In genomic region chr19:54206831-54207177, GRCh38 we compare ENCODE assay signal across 2 cellular contexts.
TF ChIP-seq lines count a peak whose summit lies in the region.

No MANE protein-coding gene starts in this region.

TF ChIP-seq in liver, 16 proteins besides CTCF, POLR2A, EP300 and RAD21:
- TF ChIP-seq REST (IDR thresholded peaks at IDR 0.05) (no peak), SP1 (IDR thresholded peaks at IDR 0.05) (no peak), TAF1 (conservative IDR thresholded peaks at IDR 0.05) (no peak), RXRA (IDR thresholded peaks at IDR 0.05) (no peak), JUND (IDR thresholded peaks at IDR 0.05) (no peak), GABPA (IDR thresholded peaks at IDR 0.05 in 1 of 2, conservative IDR thresholded peaks at IDR 0.05 in 1 of 2) (no peak), ATF3 (IDR thresholded peaks at IDR 0.05) (no peak), MAX (IDR thresholded peaks at IDR 0.05) (no peak), FOXA2 (IDR thresholded peaks at IDR 0.05) (no peak), ZBTB33 (IDR thresholded peaks at IDR 0.05) (no peak), HNF4G (IDR thresholded peaks at IDR 0.05) (no peak), YY1 (IDR thresholded peaks at IDR 0.05) (no peak), EGR1 (IDR thresholded peaks at IDR 0.05; ENCODE audit: low read depth in 2 of 2) (no peak), HNF4A (conservative IDR thresholded peaks at IDR 0.05) (no peak), FOXA1 (IDR thresholded peaks at IDR 0.05) (no peak)

TF ChIP-seq in HepG2, 621 proteins besides CTCF, POLR2A, EP300 and RAD21:
- TF ChIP-seq ZHX2 (IDR thresholded peaks at IDR 0.05; ENCODE audit: low read depth) (no peak), ZHX2 (CRISPR knock-in tag; IDR thresholded peaks at IDR 0.05; ENCODE audit: borderline replicate concordance) (no peak), YY1 (IDR thresholded peaks at IDR 0.05; ENCODE audit: insufficient read depth, insufficient replicate concordance, low read depth, low read length) (no peak), FOXM1 (CRISPR knock-in tag; IDR thresholded peaks at IDR 0.05) (no peak), ZNF296 (CRISPR knock-in tag; conservative IDR thresholded peaks at IDR 0.05) (no peak), ZUFSP (CRISPR knock-in tag; IDR thresholded peaks at IDR 0.05; ENCODE audit: borderline replicate concordance) (no peak), KDM4B (CRISPR knock-in tag; IDR thresholded peaks at IDR 0.05) (no peak), HOXA5 (CRISPR knock-in tag; IDR thresholded peaks at IDR 0.05) (no peak), ZNF607 (CRISPR knock-in tag; IDR thresholded peaks at IDR 0.05; ENCODE audit: borderline replicate concordance) (no peak), ZKSCAN1 (IDR thresholded peaks at IDR 0.05; ENCODE audit: low read length) (no peak), MLLT10 (CRISPR knock-in tag; IDR thresholded peaks at IDR 0.05) (no peak), ZNF513 (CRISPR knock-in tag; conservative IDR thresholded peaks at IDR 0.05) (no peak), NFE2 (CRISPR knock-in tag; IDR thresholded peaks at IDR 0.05) (no peak), REL (CRISPR knock-in tag; conservative IDR thresholded peaks at IDR 0.05) (no peak), ARNT (IDR thresholded peaks at IDR 0.05) (no peak), TEAD2 (CRISPR knock-in tag; IDR thresholded peaks at IDR 0.05) (no peak), GZF1 (CRISPR knock-in tag; IDR thresholded peaks at IDR 0.05) (no peak)
